In the genomic region with DNA sequence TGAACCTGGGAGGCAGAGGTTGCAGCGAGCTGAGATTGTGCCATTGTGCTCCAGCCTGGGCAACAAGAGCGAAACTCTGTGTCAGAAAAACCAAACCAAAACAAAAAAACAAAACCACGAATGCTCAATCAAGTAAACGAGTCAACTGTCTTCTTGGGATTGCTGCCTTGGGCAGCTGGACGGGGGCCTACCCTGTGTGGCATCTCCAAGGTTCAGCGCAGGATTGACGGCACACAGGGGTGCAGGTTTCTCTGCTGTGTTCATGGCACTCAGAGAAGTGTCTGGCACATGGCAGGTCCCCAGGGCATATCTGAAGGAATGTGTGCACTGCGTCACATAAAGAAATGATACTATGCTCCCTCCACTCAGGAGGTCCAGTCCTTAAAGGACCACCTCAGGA, we compare ENCODE assay signal across 18 cellular contexts. TPM values are rescaled to one million over a fixed set of nuclear protein-coding genes. Genes with fewer than 3 reads are reported as not detected.
DNase-seq lines count a peak whose midpoint lies in the region; ATAC-seq, FAIRE-seq and TF ChIP-seq lines count a peak whose summit lies in the region.
"Had no signal": no experiment of that assay in that cellular context is flagged by ENCODE, and none has a peak within 500 bp of the region (broad histone marks: within the 10 kb centered on the region; RNA-seq: fewer than 3 reads in every experiment).

No MANE protein-coding gene starts in this region.

- in situ Hi-C loops in Panc1 (cut with HindIII; ENCODE audit: low pct_unique_long_range_greater_than_20kb, low sequenced_read_pairs) (no loop called here), K562 (cut with MboI) (no loop called here)

- H3K36me3 Mint-ChIP-seq in progenitor cell of endocrine pancreas (ENCODE audit: insufficient read depth) (peaks cover 62% of the 10 kb centered on the region), MCF 10A (ENCODE audit: insufficient read depth, unreplicated experiment) (peaks cover 69% of the 10 kb centered on the region)

- POLR2A ChIA-PET in SK-N-SH (lab: Yijun Ruan, JAX) (no interaction called here), Panc1 (lab: Charles Lee) (no interaction called here), K562 (lab: Yijun Ruan, JAX) (no interaction called here), MCF 10A (lab: Yijun Ruan, JAX) (no interaction called here)

- no peak for DNase-seq in SK-N-SH
- DNase-seq in Panc1 (ENCODE audit: low read depth, low spot score) = no peak
- DNase-seq in K562 (ENCODE audit: extremely low read depth in 1 of 4, low spot score in 3 of 4) = no peak
- DNase-seq in progenitor cell of endocrine pancreas (ENCODE audit: low spot score, unreplicated experiment) = no peak
- DNase-seq in MCF 10A (ENCODE audit: unreplicated experiment) = no peak
- DNase-seq: Calu3; CD8-positive, alpha-beta T cell; DMS79 treated with DMSO at 0.1 percent for 48 hours; GF-D8; GOT3; H7 had no signal

- H3K27me3 Mint-ChIP-seq in progenitor cell of endocrine pancreas (no peaks in the 10 kb centered on the region), MCF 10A (ENCODE audit: insufficient read depth, unreplicated experiment) (no peaks in the 10 kb centered on the region)

- H2AFZ ChIP-seq in SK-N-SH (ENCODE audit: low read depth) = no peak overlapping the region
- no peak overlapping the region for H2AFZ ChIP-seq in K562 (ENCODE audit: low read depth, low read length)

- no peak for TF ChIP-seq CTCF in SK-N-SH (IDR thresholded peaks at IDR 0.05)
- TF ChIP-seq CTCF in Panc1 (IDR thresholded peaks at IDR 0.05) = no peak
- TF ChIP-seq CTCF in K562 (IDR thresholded peaks at IDR 0.05 in 2 of 3, conservative IDR thresholded peaks at IDR 0.05 in 1 of 3; ENCODE audit: insufficient read depth in 2 of 3, low read depth in 1 of 3, low read length in 3 of 3) = no peak
- no peak for TF ChIP-seq CTCF in progenitor cell of endocrine pancreas (IDR thresholded peaks at IDR 0.05; ENCODE audit: unreplicated experiment)
- TF ChIP-seq CTCF in MCF 10A (IDR thresholded peaks at IDR 0.05; ENCODE audit: unreplicated experiment) = no peak

- no peak overlapping the region for H3K27ac ChIP-seq in SK-N-SH (ENCODE audit: low read depth in 2 of 2, low read length in 1 of 2)
- peak overlapping the region; percentile 78 for H3K27ac ChIP-seq in Panc1 (ENCODE audit: low read length)
- no peak overlapping the region for H3K27ac ChIP-seq in K562 (ENCODE audit: extremely low read depth, low read depth, low read length)
- H3K27ac ChIP-seq: 22Rv1, BLaER1 had no signal

- CTCF ChIA-PET in SK-N-SH (lab: Yijun Ruan, JAX) (interaction anchor here (0.9 kb wide), 1 partner anchor 11 kb away, joined by 3 read pairs; no protein-coding TSS in a partner anchor), Panc1 (lab: Charles Lee) (no interaction called here), K562 (lab: Yijun Ruan, JAX; ENCODE audit: low intra/inter-chr PET ratio) (interaction anchor here (1.2 kb wide), 1 partner anchor 12 kb away, joined by 3 read pairs; no protein-coding TSS in a partner anchor), MCF 10A (lab: Yijun Ruan, JAX) (interaction anchor here (2.2 kb wide), 1 partner anchor 17 kb away, joined by 11 read pairs; no protein-coding TSS in a partner anchor)

- peaks cover 51% of the 10 kb centered on the region in 2 experiments for H3K36me3 ChIP-seq in SK-N-SH (replicated peaks in 1 of 2; ENCODE audit: control insufficient read depth in 1 of 2, insufficient read depth in 2 of 2, low read length in 1 of 2)
- peaks cover 28% of the 10 kb centered on the region for H3K36me3 ChIP-seq in Panc1 (ENCODE audit: control insufficient read depth, insufficient read depth, low read length)
- H3K36me3 ChIP-seq in K562 (ENCODE audit: control insufficient read depth, insufficient read depth, low read length) = peaks cover 48% of the 10 kb centered on the region

- H3K4me3 Mint-ChIP-seq in progenitor cell of endocrine pancreas (ENCODE audit: low read depth) (no peak overlapping the region), MCF 10A (ENCODE audit: unreplicated experiment) (no peak overlapping the region)
- H3K4me3 Mint-ChIP-seq: CD14-positive monocyte; CD8-positive, alpha-beta T cell had no signal

- peak; percentile 62 for TF ChIP-seq POLR2A in K562 (conservative IDR thresholded peaks at IDR 0.05)

- H3K4me1 ChIP-seq in SK-N-SH (ENCODE audit: control insufficient read depth in 1 of 2, insufficient read depth in 2 of 2, low read depth in 1 of 2, low read length in 1 of 2) (peaks cover 0 to 5% of the 10 kb centered on the region in 2 experiments; a peak in 1 of 4 replicates), Panc1 (ENCODE audit: control insufficient read depth, insufficient read depth, low read length) (peaks cover 35% of the 10 kb centered on the region), K562 (replicated peaks in 1 of 2; ENCODE audit: control insufficient read depth in 2 of 2, insufficient read depth in 2 of 2, low read length in 2 of 2) (0 out of 5 replicates have a peak, but pooled peaks cover 0 to 3% of the 10 kb centered on the region in 2 experiments)

- no peaks in the 10 kb centered on the region for H3K27me3 ChIP-seq in SK-N-SH (ENCODE audit: insufficient read depth)
- H3K27me3 ChIP-seq in Panc1 (ENCODE audit: control insufficient read depth, insufficient read depth, low read length) = no peaks in the 10 kb centered on the region
- H3K27me3 ChIP-seq in K562 (ENCODE audit: control insufficient read depth in 2 of 2, insufficient read depth in 2 of 2, low read length in 2 of 2) = peaks cover 3 to 10% of the 10 kb centered on the region in 2 experiments; a peak in 3 of 5 replicates
- H3K27me3 ChIP-seq: BLaER1 had no signal

- H3K27ac Mint-ChIP-seq in progenitor cell of endocrine pancreas (peak overlapping the region; percentile 31), MCF 10A (ENCODE audit: low read depth, unreplicated experiment) (no peak overlapping the region)
- H3K27ac Mint-ChIP-seq: CD8-positive, alpha-beta T cell had no signal

- intact Hi-C loops in Panc1 (cut with micrococcal nuclease; ENCODE audit: unreplicated experiment) (no loop called here), K562 (cut with micrococcal nuclease) (no loop called here), MCF 10A (cut with micrococcal nuclease) (no loop called here)

- no peak overlapping the region for H3K4me3 ChIP-seq in SK-N-SH (ENCODE audit: low read depth in 2 of 2, low read length in 1 of 2)
- H3K4me3 ChIP-seq in Panc1 (ENCODE audit: low read depth in 2 of 2, low read length in 2 of 2) = no peak overlapping the region
- no peak overlapping the region for H3K4me3 ChIP-seq in K562
- H3K4me3 ChIP-seq: BLaER1 had no signal

- no peaks in the 10 kb centered on the region for H3K9me1 ChIP-seq in K562 (ENCODE audit: control insufficient read depth, insufficient read depth, low read length)

- no peak for FAIRE-seq in K562 (lab: Jason Lieb, UNC)

- H3K4me1 Mint-ChIP-seq in progenitor cell of endocrine pancreas (ENCODE audit: low read depth) (peaks cover 8% of the 10 kb centered on the region), MCF 10A (ENCODE audit: insufficient read depth, unreplicated experiment) (peaks cover 22% of the 10 kb centered on the region)
- H3K4me1 Mint-ChIP-seq: CD14-positive monocyte had no signal

- H3K79me2 ChIP-seq in SK-N-SH (ENCODE audit: insufficient read depth) (peaks cover 14% of the 10 kb centered on the region; the same call in 1 of the 2 replicates), K562 (ENCODE audit: control insufficient read depth, insufficient read depth, low read length) (no peaks in the 10 kb centered on the region)

- 92% methylated on average over 8 of the region's 8 CpGs for WGBS in SK-N-SH (ENCODE audit: low lambda C conversion rate)
- 98% methylated on average over 8 of the region's 8 CpGs for whole genome bisulfite sequencing in K562 (ENCODE audit: insufficient coverage, low coverage, missing lambda C conversion rate)

- peaks cover 19% of the 10 kb centered on the region for H3K9me3 Mint-ChIP-seq in progenitor cell of endocrine pancreas (ENCODE audit: low read depth)
- H3K9me3 Mint-ChIP-seq in MCF 10A (ENCODE audit: unreplicated experiment) = peaks cover 17% of the 10 kb centered on the region

- no peak overlapping the region for H3K4me2 ChIP-seq in SK-N-SH
- no peak overlapping the region for H3K4me2 ChIP-seq in K562 (ENCODE audit: insufficient read depth, low read length)
- H3K4me2 ChIP-seq: BLaER1 had no signal

- no peaks in the 10 kb centered on the region for H3K9me3 ChIP-seq in SK-N-SH
- H3K9me3 ChIP-seq in Panc1 (ENCODE audit: control insufficient read depth, insufficient read depth, low read depth, low read length) = no peaks in the 10 kb centered on the region
- peaks cover 8% of the 10 kb centered on the region for H3K9me3 ChIP-seq in K562 (replicated peaks; ENCODE audit: control insufficient read depth, insufficient read depth, low read depth, low read length)

- TF ChIP-seq EP300 in SK-N-SH (IDR thresholded peaks at IDR 0.05; ENCODE audit: borderline replicate concordance in 1 of 2, low read depth in 1 of 2, low read length in 1 of 2) (no peak), K562 (IDR thresholded peaks at IDR 0.05; ENCODE audit: low read length) (no peak)

- no peaks in the 10 kb centered on the region for H4K20me1 ChIP-seq in SK-N-SH (ENCODE audit: insufficient read depth)
- no peaks in the 10 kb centered on the region for H4K20me1 ChIP-seq in K562 (replicated peaks; ENCODE audit: control insufficient read depth, insufficient read depth, low read length)

- BruUV-seq in Panc1 (replicated peaks; lab: Mats Ljungman, UMichigan) (no TSS peak), K562 (replicated peaks; lab: Mats Ljungman, UMichigan) (no TSS peak), MCF 10A (replicated peaks; lab: Mats Ljungman, UMichigan) (no TSS peak)

- H3F3A ChIP-seq in SK-N-SH (replicated peaks; ENCODE audit: insufficient read depth) = peaks cover 24% of the 10 kb centered on the region

- ATAC-seq in SK-N-SH treated with all-trans-retinoic acid at 6 μM for 48 hours (no peak), Panc1 (no peak), K562 (no peak), GM18520 (IDR thresholded peaks at IDR 0.05; ENCODE audit: unreplicated experiment) (no peak), GM19467 (IDR thresholded peaks at IDR 0.05; ENCODE audit: unreplicated experiment) (no peak)
- ATAC-seq: CD8-positive, alpha-beta T cell had no signal

- TF ChIP-seq RAD21 in SK-N-SH (IDR thresholded peaks at IDR 0.05; ENCODE audit: low read length) = no peak
- TF ChIP-seq RAD21 in K562 (CRISPR knock-in tag; conservative IDR thresholded peaks at IDR 0.05 in 1 of 2, IDR thresholded peaks at IDR 0.05 in 1 of 2) = no peak

- no peaks in the 10 kb centered on the region for H3K9me2 ChIP-seq in SK-N-SH

- H3K9ac ChIP-seq in SK-N-SH = no peak overlapping the region
- no peak overlapping the region for H3K9ac ChIP-seq in K562 (ENCODE audit: insufficient read depth in 1 of 2, low read depth in 2 of 2, low read length in 2 of 2)
- H3K9ac ChIP-seq: BLaER1 had no signal

RNA-seq across cellular contexts. Expression of gene CRYGN, which starts 25.2 kb away (rescaled TPM):
- polyA plus RNA-seq in SK-N-SH (2012; rRNA removed) = not detected in 2 replicates
- 0.03 TPM in 1 of 2 replicates, not detected in the other for polyA plus RNA-seq in SK-N-SH (2012; cell fraction: cytosol; rRNA removed)
- 0.06 TPM in 1 of 2 replicates, not detected in the other for polyA plus RNA-seq in SK-N-SH (2012; cell fraction: nucleus; rRNA removed)
- total RNA-seq in Panc1 (2021; ENCODE audit: unreplicated experiment) = 0.74 TPM
- 0.67 TPM for polyA plus RNA-seq in Panc1 (2012; ENCODE audit: insufficient read length)
- 0.19 and 0.23 TPM in 2 replicates for total RNA-seq in K562 (2011; cell fraction: chromatin; rRNA removed; ENCODE audit: low replicate concordance)
- total RNA-seq in K562 (2011; cell fraction: nucleolus; rRNA removed) = not detected in 2 replicates
- total RNA-seq in K562 (2011; cell fraction: nucleoplasm; rRNA removed) = not detected in 2 replicates
- total RNA-seq in K562 (2014; rRNA removed) = not detected in 2 replicates
- total RNA-seq in K562 (2014; rRNA removed; fragmentation: Illumina TruSeq; extraction: Trizol) = not detected in 2 replicates
- total RNA-seq in K562 (2015; rRNA removed; fragmentation: Illumina TruSeq; extraction: Trizol) = not detected in 2 replicates
- total RNA-seq in K562 (2021) = not detected in 2 replicates
- not detected in 2 replicates for polyA plus RNA-seq in K562 (2011; rRNA removed)
- not detected in 2 replicates for polyA plus RNA-seq in K562 (2011; cell fraction: cytosol; rRNA removed)
- 0.09 TPM in 1 of 2 replicates, not detected in the other for polyA plus RNA-seq in K562 (2011; cell fraction: nucleus; rRNA removed)
- polyA plus RNA-seq in K562 (2012) = not detected in 2 replicates
- not detected in 2 replicates for polyA plus RNA-seq in K562 (2014; fragmentation: Illumina TruSeq; extraction: Trizol)
- not detected for polyA plus RNA-seq in K562 (2014; fragmentation: Nextera tagmentation; extraction: Ambion mirVana)
- not detected in 2 replicates for polyA plus RNA-seq in K562 (2014; rRNA removed)
- polyA minus RNA-seq in K562 (2011; rRNA and poly(A)+ RNA removed) = not detected in 2 replicates
- not detected in 2 replicates for polyA minus RNA-seq in K562 (2011; cell fraction: cytosol; rRNA and poly(A)+ RNA removed)
- polyA minus RNA-seq in K562 (2011; cell fraction: nucleus; rRNA and poly(A)+ RNA removed) = not detected in 2 replicates
- 2.5 and 3.2 TPM in 2 replicates for total RNA-seq in progenitor cell of endocrine pancreas
- not detected in 2 replicates for total RNA-seq in MCF 10A (2022)
- total RNA-seq: Calu3; CD8-positive, alpha-beta T cell had no signal
- polyA plus RNA-seq: AG04450, CD14-positive monocyte had no signal

RNA-seq across cellular contexts. Expression of gene RHEB, which starts 54.5 kb away (rescaled TPM):
- 87.3 and 90.5 TPM in 2 replicates for polyA plus RNA-seq in SK-N-SH (2012; rRNA removed)
- 116 and 169 TPM in 2 replicates for polyA plus RNA-seq in SK-N-SH (2012; cell fraction: cytosol; rRNA removed)
- 42.8 and 46.3 TPM in 2 replicates for polyA plus RNA-seq in SK-N-SH (2012; cell fraction: nucleus; rRNA removed)
- total RNA-seq in Panc1 (2021; ENCODE audit: unreplicated experiment) = 259 TPM
- 147 TPM for polyA plus RNA-seq in Panc1 (2012; ENCODE audit: insufficient read length)
- 35.9 and 119 TPM in 2 replicates for total RNA-seq in K562 (2011; cell fraction: chromatin; rRNA removed; ENCODE audit: low replicate concordance)
- 22.3 and 24.1 TPM in 2 replicates for total RNA-seq in K562 (2011; cell fraction: nucleolus; rRNA removed)
- 69.2 and 108 TPM in 2 replicates for total RNA-seq in K562 (2011; cell fraction: nucleoplasm; rRNA removed)
- 122 and 126 TPM in 2 replicates for total RNA-seq in K562 (2014; rRNA removed)
- 213 and 243 TPM in 2 replicates for total RNA-seq in K562 (2014; rRNA removed; fragmentation: Illumina TruSeq; extraction: Trizol)
- 168 and 182 TPM in 2 replicates for total RNA-seq in K562 (2015; rRNA removed; fragmentation: Illumina TruSeq; extraction: Trizol)
- 156 and 162 TPM in 2 replicates for total RNA-seq in K562 (2021)
- 139 and 249 TPM in 2 replicates for polyA plus RNA-seq in K562 (2011; rRNA removed)
- 56.0 and 60.3 TPM in 2 replicates for polyA plus RNA-seq in K562 (2011; cell fraction: cytosol; rRNA removed)
- polyA plus RNA-seq in K562 (2011; cell fraction: nucleus; rRNA removed) = 30.6 and 47.5 TPM in 2 replicates
- 144 and 166 TPM in 2 replicates for polyA plus RNA-seq in K562 (2012)
- 152 and 189 TPM in 2 replicates for polyA plus RNA-seq in K562 (2014; fragmentation: Illumina TruSeq; extraction: Trizol)
- 10 to 100 TPM; 28.5 to 35.3 TPM for polyA plus RNA-seq in K562 (2014; fragmentation: Nextera tagmentation; extraction: Ambion mirVana)
- 205 and 230 TPM in 2 replicates for polyA plus RNA-seq in K562 (2014; rRNA removed)
- polyA minus RNA-seq in K562 (2011; rRNA and poly(A)+ RNA removed) = 73.7 and 78.8 TPM in 2 replicates
- 30.4 and 62.8 TPM in 2 replicates for polyA minus RNA-seq in K562 (2011; cell fraction: cytosol; rRNA and poly(A)+ RNA removed)
- polyA minus RNA-seq in K562 (2011; cell fraction: nucleus; rRNA and poly(A)+ RNA removed) = 19.4 and 22.0 TPM in 2 replicates
- 71.7 and 78.8 TPM in 2 replicates for total RNA-seq in progenitor cell of endocrine pancreas
- total RNA-seq in MCF 10A (2022) = 135 and 151 TPM in 2 replicates

RNA-seq across cellular contexts. Expression of gene WDR86, which starts 55.3 kb away (rescaled TPM):
- polyA plus RNA-seq in SK-N-SH (2012; rRNA removed) = 1.0 and 2.5 TPM in 2 replicates
- polyA plus RNA-seq in SK-N-SH (2012; cell fraction: cytosol; rRNA removed) = 0.45 and 0.84 TPM in 2 replicates
- 9.5 and 16.8 TPM in 2 replicates for polyA plus RNA-seq in SK-N-SH (2012; cell fraction: nucleus; rRNA removed)
- total RNA-seq in Panc1 (2021; ENCODE audit: unreplicated experiment) = 0.72 TPM
- 1.2 TPM for polyA plus RNA-seq in Panc1 (2012; ENCODE audit: insufficient read length)
- 0.32 TPM in 1 of 2 replicates, not detected in the other for total RNA-seq in K562 (2011; cell fraction: chromatin; rRNA removed; ENCODE audit: low replicate concordance)
- total RNA-seq in K562 (2011; cell fraction: nucleolus; rRNA removed) = not detected in 2 replicates
- not detected in 2 replicates for total RNA-seq in K562 (2011; cell fraction: nucleoplasm; rRNA removed)
- total RNA-seq in K562 (2014; rRNA removed) = 0.08 TPM in 1 of 2 replicates, not detected in the other
- total RNA-seq in K562 (2014; rRNA removed; fragmentation: Illumina TruSeq; extraction: Trizol) = not detected in 2 replicates
- total RNA-seq in K562 (2015; rRNA removed; fragmentation: Illumina TruSeq; extraction: Trizol) = not detected in 2 replicates
- total RNA-seq in K562 (2021) = 0.09 TPM in 1 of 2 replicates, not detected in the other
- polyA plus RNA-seq in K562 (2011; rRNA removed) = not detected in 2 replicates
- 0.04 TPM in 1 of 2 replicates, not detected in the other for polyA plus RNA-seq in K562 (2011; cell fraction: cytosol; rRNA removed)
- 0.11 and 0.31 TPM in 2 replicates for polyA plus RNA-seq in K562 (2011; cell fraction: nucleus; rRNA removed)
- polyA plus RNA-seq in K562 (2012) = 0.21 and 0.39 TPM in 2 replicates
- polyA plus RNA-seq in K562 (2014; fragmentation: Illumina TruSeq; extraction: Trizol) = not detected in 2 replicates
- not detected for polyA plus RNA-seq in K562 (2014; fragmentation: Nextera tagmentation; extraction: Ambion mirVana)
- polyA plus RNA-seq in K562 (2014; rRNA removed) = 0.05 and 0.24 TPM in 2 replicates
- polyA minus RNA-seq in K562 (2011; rRNA and poly(A)+ RNA removed) = not detected in 2 replicates
- polyA minus RNA-seq in K562 (2011; cell fraction: cytosol; rRNA and poly(A)+ RNA removed) = not detected in 2 replicates
- not detected in 2 replicates for polyA minus RNA-seq in K562 (2011; cell fraction: nucleus; rRNA and poly(A)+ RNA removed)
- total RNA-seq in progenitor cell of endocrine pancreas = 80.6 and 82.9 TPM in 2 replicates
- not detected in 2 replicates for total RNA-seq in MCF 10A (2022)
- total RNA-seq: Calu3 had no signal

Comparison
In these comparisons a context has a peak if more than half of its experiments do, and no peak if none do; other contexts are left out.
1. RNA of gene WDR86, which starts 55.3 kb away (total RNA-seq): 80.6 to 82.9 TPM in progenitor cell of endocrine pancreas; 0.72 TPM in Panc1 (single experiment), 0.08 to 0.32 TPM in K562 and not detected in MCF 10A; every median in the first group is over 10 times any median in the second.